Comparison of ENCODE assay signal across 8 cellular contexts in the genomic region with DNA sequence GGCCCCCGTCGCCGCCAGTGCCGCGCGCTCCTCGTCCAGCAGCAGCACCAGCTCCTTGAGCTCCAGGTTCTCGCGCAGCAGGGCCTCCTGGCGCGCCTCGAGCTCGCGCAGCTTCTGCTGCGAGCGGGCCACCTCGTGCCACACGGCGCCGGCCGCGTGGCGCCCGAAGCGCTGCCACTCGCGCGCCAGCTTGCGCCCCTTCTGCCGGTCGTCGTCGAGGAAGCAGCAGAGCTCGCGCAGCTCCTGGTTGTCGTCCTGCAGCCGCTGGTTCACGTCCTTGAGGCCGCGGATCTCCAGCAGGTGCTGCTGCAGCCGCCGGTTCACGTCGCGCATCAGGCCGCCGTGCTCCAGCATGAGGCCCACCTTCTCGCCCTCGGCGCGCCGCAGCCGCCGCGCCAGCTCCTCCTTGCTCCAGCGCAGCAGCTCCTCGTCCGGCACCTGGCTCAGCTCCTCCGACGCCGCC. TPM values are rescaled to one million over a fixed set of nuclear protein-coding genes. Genes with fewer than 3 reads are reported as not detected.
DNase-seq lines count a peak whose midpoint lies in the region; ATAC-seq and TF ChIP-seq lines count a peak whose summit lies in the region.

No MANE protein-coding gene starts in this region.

- ATAC-seq in GM18505 (IDR thresholded peaks at IDR 0.05; ENCODE audit: unreplicated experiment) (peak; percentile 15), aorta (ENCODE audit: low FRiP score) (no peak)

- H3K9ac ChIP-seq in neural progenitor cell = no peak overlapping the region

- H3K4me1 ChIP-seq in neural progenitor cell (peaks cover 56% of the 10 kb centered on the region), aorta (ENCODE audit: control insufficient read depth in 1 of 2, insufficient read depth in 2 of 2, low read length in 2 of 2) (no peaks in the 10 kb centered on the region)

- TF ChIP-seq POLR2A in GM18505 (IDR thresholded peaks at IDR 0.05; ENCODE audit: borderline replicate concordance, extremely low read depth, insufficient read depth, insufficient read length) = no peak

- no peaks in the 10 kb centered on the region for H3K36me3 ChIP-seq in neural progenitor cell
- no peaks in the 10 kb centered on the region for H3K36me3 ChIP-seq in aorta (ENCODE audit: control insufficient read depth in 1 of 2, insufficient read depth in 2 of 2, low read length in 1 of 2)

- H3K27ac Mint-ChIP-seq in IgD-negative memory B cell = no peak overlapping the region
- H3K27ac Mint-ChIP-seq in neural progenitor cell = no peak overlapping the region

- intact Hi-C loops in aorta (cut with DNase I) = loop anchor here in 1 of 2 donors (10.0 kb wide), 2 partner anchors 119 to 569 kb away; a partner anchor contains a TSS

- H2AFZ ChIP-seq in neural progenitor cell (replicated peaks) = no peak overlapping the region

- H3K4me3 Mint-ChIP-seq in IgD-negative memory B cell (peak overlapping the region in 3 of 4 donors; percentile 26 to 73 (median 32)), neural progenitor cell (peak overlapping the region; percentile 81)

- peaks cover 25% of the 10 kb centered on the region for H3K27me3 ChIP-seq in neural progenitor cell
- H3K27me3 ChIP-seq in aorta (ENCODE audit: control insufficient read depth in 1 of 2, insufficient read depth in 2 of 2, low read length in 1 of 2) = no peaks in the 10 kb centered on the region

- peak; percentile 66 for DNase-seq in activated CD4-positive, alpha-beta T cell treated with anti-CD3 and anti-CD28 coated beads for 48 hours
- peak; percentile 24 for DNase-seq in effector CD8-positive, alpha-beta T cell (lab: John Stamatoyannopoulos, UW)
- DNase-seq in neural progenitor cell (ENCODE audit: low spot score) (peak; percentile 77), aorta (no peak), GF-D8 (lab: John Stamatoyannopoulos, UW) (no peak)
- DNase-seq in NK-92 treated with Interleukin-12 subunit alpha and Interleukin-12 subunit beta, amount 100 ng/mL, for 24 hours (lab: John Stamatoyannopoulos, UW) = no peak

- H3K9me3 ChIP-seq in neural progenitor cell (ENCODE audit: low read depth) = no peaks in the 10 kb centered on the region
- no peaks in the 10 kb centered on the region for H3K9me3 ChIP-seq in aorta (ENCODE audit: control insufficient read depth, low read length)

- H3K4me1 Mint-ChIP-seq in IgD-negative memory B cell (peaks cover 10 to 16% (median 12%) of the 10 kb centered on the region in 3 donors), neural progenitor cell (peaks cover 63% of the 10 kb centered on the region)

- H3K9me3 Mint-ChIP-seq in IgD-negative memory B cell (no peaks in the 10 kb centered on the region), neural progenitor cell (no peaks in the 10 kb centered on the region)

- TF ChIP-seq CTCF in neural progenitor cell (IDR thresholded peaks at IDR 0.05) = no peak

- peaks cover 50% of the 10 kb centered on the region for H4K20me1 ChIP-seq in neural progenitor cell (ENCODE audit: low read depth)

- H3K27ac ChIP-seq in neural progenitor cell = no peak overlapping the region
- no peak overlapping the region for H3K27ac ChIP-seq in aorta (ENCODE audit: low read depth in 1 of 2, low read length in 2 of 2)

- peak overlapping the region; percentile 73 for H3K4me3 ChIP-seq in neural progenitor cell
- peak overlapping the region; percentile 42 to 55 for H3K4me3 ChIP-seq in aorta (ENCODE audit: low read length in 2 of 2)

- peaks cover 59% of the 10 kb centered on the region for H3F3A ChIP-seq in neural progenitor cell (ENCODE audit: low read depth)

- H3K79me2 ChIP-seq in neural progenitor cell (ENCODE audit: low read depth) = peaks cover 52% of the 10 kb centered on the region

- H3K27me3 Mint-ChIP-seq in IgD-negative memory B cell = peaks cover 10% of the 10 kb centered on the region
- peaks cover 10% of the 10 kb centered on the region for H3K27me3 Mint-ChIP-seq in neural progenitor cell (ENCODE audit: insufficient read depth, low read depth)

- H3K36me3 Mint-ChIP-seq in IgD-negative memory B cell = peaks cover 2% of the 10 kb centered on the region
- no peaks in the 10 kb centered on the region for H3K36me3 Mint-ChIP-seq in neural progenitor cell

- 5 to 6% methylated on average over 53 to 61 of the region's 61 CpGs for WGBS in aorta, 2 donors

- peak overlapping the region; percentile 100 for H3K4me2 ChIP-seq in neural progenitor cell

RNA-seq across cellular contexts. Expression of a gene that starts 0.5 kb away (rescaled TPM):
- polyA plus RNA-seq in IgD-negative memory B cell = 0.20 TPM
- total RNA-seq in neural progenitor cell (ENCODE audit: low replicate concordance) = 19.0 and 41.3 TPM in 2 replicates
- total RNA-seq in aorta = 1 to 10 TPM; 6.4 to 7.6 TPM
- 1 to 10 TPM; 1.2 to 8.1 TPM for polyA plus RNA-seq in aorta

RNA-seq across cellular contexts. Expression of a gene that starts 41.4 kb away (rescaled TPM):
- polyA plus RNA-seq in IgD-negative memory B cell = 0.24 TPM
- 0.32 and 1.2 TPM in 2 replicates for total RNA-seq in neural progenitor cell (ENCODE audit: low replicate concordance)
- 1 to 10 TPM; 2.5 to 7.7 TPM for total RNA-seq in aorta
- polyA plus RNA-seq in aorta = under 1 TPM; 0.51 to 0.63 TPM

Comparison
In these comparisons a context has a peak if more than half of its experiments do, and no peak if none do; other contexts are left out.
1. DNase-seq: peak in activated CD4-positive, alpha-beta T cell treated with anti-CD3 and anti-CD28 coated beads for 48 hours (single experiment), effector CD8-positive, alpha-beta T cell (single experiment) and neural progenitor cell (single experiment); none in aorta (0 of 2), NK-92 treated with Interleukin-12 subunit alpha and Interleukin-12 subunit beta, amount 100 ng/mL, for 24 hours (single experiment) and GF-D8 (single experiment).